3 cellular contexts compared by ENCODE assay signal in the genomic region with DNA sequence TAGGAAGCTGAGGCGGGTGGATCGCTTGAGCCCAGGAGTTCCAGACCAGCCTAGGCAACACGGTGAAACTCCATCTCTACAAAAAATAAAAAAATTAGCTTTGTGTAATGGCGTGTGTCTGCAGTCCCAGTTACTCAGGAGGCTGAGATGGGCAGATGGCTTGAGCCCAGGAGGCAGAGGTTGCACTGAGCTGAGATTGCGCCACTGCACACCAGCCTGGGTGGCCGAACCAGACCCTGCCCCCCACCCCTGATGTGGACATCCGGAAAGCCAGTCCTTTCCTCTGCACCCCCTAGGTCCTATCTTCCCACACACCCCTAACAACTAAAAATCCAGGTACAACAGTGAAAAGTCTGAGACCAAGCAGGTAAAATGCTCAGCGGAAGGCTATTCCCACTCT.
"Had no signal": no experiment of that assay in that cellular context is flagged by ENCODE, and none has a peak within 500 bp of the region (broad histone marks: within the 10 kb centered on the region; RNA-seq: fewer than 3 reads in every experiment).

No MANE protein-coding gene starts in this region.

- H3K4me3 ChIP-seq: GM12878 had no signal

- ATAC-seq: GM12878 had no signal

- DNase-seq: GDM1, GF-D8 had no signal
